ENCODE assay signal across 9 cellular contexts in genomic region chr15:59299919-59300617, GRCh38.
A peak's percentile ranks its signal among the peaks of the same experiment; 100 is the strongest.
DNase-seq lines count a peak whose midpoint lies in the region; ATAC-seq and TF ChIP-seq lines count a peak whose summit lies in the region.
"Had no signal": no experiment of that assay in that cellular context is flagged by ENCODE, and none has a peak within 500 bp of the region (broad histone marks: within the 10 kb centered on the region; RNA-seq: fewer than 3 reads in every experiment).

No MANE protein-coding gene starts in this region.

- TF ChIP-seq POLR2A in NB4 (IDR thresholded peaks at IDR 0.05; ENCODE audit: extremely low read depth, insufficient read length): no peak
- TF ChIP-seq POLR2A in suprapubic skin (IDR thresholded peaks at IDR 0.05): no peak

- no peak overlapping the region for H4K8ac ChIP-seq in neuronal stem cell (ENCODE audit: low read depth, low read length)

- TF ChIP-seq CTCF in HEK293 (tag by site-specific recombination; IDR thresholded peaks at IDR 0.05) (no peak), NB4 (IDR thresholded peaks at IDR 0.05; ENCODE audit: low read depth, low read length) (no peak), endodermal cell (conservative IDR thresholded peaks at IDR 0.05) (no peak), suprapubic skin (IDR thresholded peaks at IDR 0.05) (no peak)

- H3K4me1 ChIP-seq in HEK293 (ENCODE audit: control insufficient read depth, insufficient read depth, low read length) (peaks cover 14% of the 10 kb centered on the region), endodermal cell (ENCODE audit: control insufficient read depth, insufficient read depth, low read length) (no peaks in the 10 kb centered on the region), neuronal stem cell (ENCODE audit: control insufficient read depth in 2 of 2, insufficient read depth in 1 of 2, low read depth in 1 of 2, low read length in 2 of 2) (peaks cover 10 to 16% of the 10 kb centered on the region in 2 donors), suprapubic skin (peaks cover 41% of the 10 kb centered on the region)

- no peaks in the 10 kb centered on the region for H3K27me3 Mint-ChIP-seq in activated CD8-positive, alpha-beta T cell treated with anti-CD3 and anti-CD28 coated beads, Interleukin-2, amount 10 ng/mL, durations not matched to agents 7 days and 5 days (ENCODE audit: low read depth)
- no peaks in the 10 kb centered on the region for H3K27me3 Mint-ChIP-seq in endodermal cell (ENCODE audit: insufficient read depth)
- H3K27me3 Mint-ChIP-seq: brain had no signal

- H3K9ac ChIP-seq in endodermal cell (ENCODE audit: extremely low read depth, low read length, poor library complexity, severe bottlenecking) (no peak overlapping the region), neuronal stem cell (ENCODE audit: low read depth, low read length, poor library complexity) (peak overlapping the region; percentile 14)

- no peak overlapping the region for H2AK5ac ChIP-seq in neuronal stem cell (ENCODE audit: low read depth, low read length)

- H3K27ac ChIP-seq in HEK293 (ENCODE audit: extremely low read depth, low read depth, low read length) (no peak overlapping the region), endodermal cell (ENCODE audit: low read depth, low read length) (no peak overlapping the region), neuronal stem cell (replicated peaks; ENCODE audit: low read length) (no peak overlapping the region), suprapubic skin (peak overlapping the region; percentile 66)

- H3K9me3 Mint-ChIP-seq in activated CD8-positive, alpha-beta T cell treated with anti-CD3 and anti-CD28 coated beads, Interleukin-2, amount 10 ng/mL, durations not matched to agents 7 days and 5 days (ENCODE audit: insufficient read depth): no peaks in the 10 kb centered on the region
- H3K9me3 Mint-ChIP-seq in endodermal cell: no peaks in the 10 kb centered on the region

- TF ChIP-seq EP300 in suprapubic skin (IDR thresholded peaks at IDR 0.05): no peak

- no peak overlapping the region for H3K14ac ChIP-seq in neuronal stem cell (ENCODE audit: low read length)

- H3K27me3 ChIP-seq in endodermal cell (ENCODE audit: control insufficient read depth, insufficient read depth, low read length, poor library complexity, severe bottlenecking): no peaks in the 10 kb centered on the region
- H3K27me3 ChIP-seq in neuronal stem cell (ENCODE audit: control insufficient read depth in 3 of 3, insufficient read depth in 3 of 3, low read depth in 1 of 3, low read length in 3 of 3): no peaks in the 10 kb centered on the region
- no peaks in the 10 kb centered on the region for H3K27me3 ChIP-seq in suprapubic skin

- no peak overlapping the region for H3K18ac ChIP-seq in neuronal stem cell (ENCODE audit: low read length)

- H2BK12ac ChIP-seq in neuronal stem cell (ENCODE audit: low read length): no peak overlapping the region

- H3K4me1 Mint-ChIP-seq in activated CD8-positive, alpha-beta T cell treated with anti-CD3 and anti-CD28 coated beads, Interleukin-2, amount 10 ng/mL, durations not matched to agents 7 days and 5 days (ENCODE audit: low read depth): peaks cover 70% of the 10 kb centered on the region
- H3K4me1 Mint-ChIP-seq in endodermal cell: peaks cover 21% of the 10 kb centered on the region

- peak overlapping the region; percentile 88 for H3K27ac Mint-ChIP-seq in activated CD8-positive, alpha-beta T cell treated with anti-CD3 and anti-CD28 coated beads, Interleukin-2, amount 10 ng/mL, durations not matched to agents 7 days and 5 days
- peak overlapping the region; percentile 70 for H3K27ac Mint-ChIP-seq in endodermal cell

- H3K36me3 ChIP-seq in HEK293 (ENCODE audit: control insufficient read depth in 2 of 2, insufficient read depth in 1 of 2, low read length in 2 of 2) (no peaks in the 10 kb centered on the region), endodermal cell (ENCODE audit: control insufficient read depth, insufficient read depth, low read length) (no peaks in the 10 kb centered on the region), neuronal stem cell (replicated peaks in 1 of 2; ENCODE audit: control insufficient read depth in 2 of 2, insufficient read depth in 2 of 2, low read length in 2 of 2) (no peaks in the 10 kb centered on the region), suprapubic skin (no peaks in the 10 kb centered on the region)

- no peak overlapping the region for H2AFZ ChIP-seq in neuronal stem cell (ENCODE audit: low read length)

- H2BK120ac ChIP-seq in neuronal stem cell (ENCODE audit: low read depth, low read length): no peak overlapping the region

- no peak overlapping the region for H3K4me2 ChIP-seq in neuronal stem cell (ENCODE audit: insufficient read depth, low read length, poor library complexity, severe bottlenecking)

- peaks cover 35% of the 10 kb centered on the region for H3K36me3 Mint-ChIP-seq in activated CD8-positive, alpha-beta T cell treated with anti-CD3 and anti-CD28 coated beads, Interleukin-2, amount 10 ng/mL, durations not matched to agents 7 days and 5 days (ENCODE audit: low read depth)
- peaks cover 3% of the 10 kb centered on the region for H3K36me3 Mint-ChIP-seq in endodermal cell (ENCODE audit: low read depth)
- H3K36me3 Mint-ChIP-seq: brain had no signal

- H3K23ac ChIP-seq in neuronal stem cell (ENCODE audit: low read depth, low read length, poor library complexity): no peak overlapping the region

- no peaks in the 10 kb centered on the region for H3K9me3 ChIP-seq in HEK293 (ENCODE audit: control insufficient read depth, insufficient read depth, low read depth, low read length)
- H3K9me3 ChIP-seq in endodermal cell (ENCODE audit: control insufficient read depth, low read length): no peaks in the 10 kb centered on the region
- H3K9me3 ChIP-seq in neuronal stem cell (replicated peaks in 1 of 2; ENCODE audit: control insufficient read depth in 2 of 2, insufficient read depth in 1 of 2, low read depth in 1 of 2, low read length in 2 of 2): no peaks in the 10 kb centered on the region
- H3K9me3 ChIP-seq in suprapubic skin: no peaks in the 10 kb centered on the region

- DNase-seq in GM04504 (ENCODE audit: low read depth) (peak; percentile 97), NB4 (ENCODE audit: low read depth) (peak; percentile 95), endodermal cell (peak; percentile 35), neuronal stem cell (ENCODE audit: low spot score) (no peak), suprapubic skin (ENCODE audit: low spot score in 2 of 2) (peak; percentile 87 to 91), NCI-H2227 (lab: John Stamatoyannopoulos, UW; ENCODE audit: unreplicated experiment) (no peak)
- DNase-seq in activated CD8-positive, alpha-beta T cell treated with anti-CD3 and anti-CD28 coated beads, Interleukin-2, amount 10 ng/mL, durations not matched to agents 7 days and 5 days: peak; percentile 90

- H3K4me3 ChIP-seq in HEK293 (ENCODE audit: low read depth, low read length): no peak overlapping the region
- no peak overlapping the region for H3K4me3 ChIP-seq in NB4 (ENCODE audit: low read depth, low read length)
- H3K4me3 ChIP-seq in endodermal cell (ENCODE audit: low read length): no peak overlapping the region
- H3K4me3 ChIP-seq in neuronal stem cell (ENCODE audit: low read length in 2 of 2): no peak overlapping the region
- H3K4me3 ChIP-seq in suprapubic skin: no peak overlapping the region

- POLR2A ChIA-PET in HEK293 (lab: Yijun Ruan, JAX): interaction anchor here (1.3 kb wide), 1 partner anchor 73 kb away, joined by 3 read pairs; the partner anchor contains the start of gene MYO1E
- POLR2A ChIA-PET in activated CD8-positive, alpha-beta T cell treated with anti-CD3 and anti-CD28 coated beads, Interleukin-2, amount 10 ng/mL, durations not matched to agents 7 days and 5 days (lab: Charles Lee): interaction anchor here (0.6 to 1.3 kb wide), 4 partner anchors 9 to 110 kb away, joined by 3 to 4 read pairs (median 3); no protein-coding TSS in a partner anchor

- no peaks in the 10 kb centered on the region for H3K79me1 ChIP-seq in neuronal stem cell (ENCODE audit: low read depth, low read length)

- WGBS in endodermal cell (ENCODE audit: insufficient coverage in 1 of 2, insufficient read length in 1 of 2), 2 experiments: 90% methylated on average over 7 to 9 of the region's 9 CpGs
- whole genome bisulfite sequencing in neuronal stem cell (ENCODE audit: extremely low coverage in 2 of 2, insufficient read length in 2 of 2, insufficient replicate concordance in 1 of 2), 2 donors: no CpG with 5 or more reads among the region's 9 CpGs
- WGBS in suprapubic skin: 51% methylated on average over 9 of the region's 9 CpGs

- no peak overlapping the region for H2BK15ac ChIP-seq in neuronal stem cell (ENCODE audit: low read length)

- peak; percentile 96 for ATAC-seq in activated CD8-positive, alpha-beta T cell treated with anti-CD3 and anti-CD28 coated beads, Interleukin-2, amount 10 ng/mL, durations not matched to agents 7 days and 5 days

- no peak overlapping the region for H4K91ac ChIP-seq in neuronal stem cell (ENCODE audit: low read depth, low read length, poor library complexity)

- no peak overlapping the region for H2BK5ac ChIP-seq in neuronal stem cell (ENCODE audit: low read length)

- H3K4ac ChIP-seq in neuronal stem cell (ENCODE audit: low read length): no peak overlapping the region

- peak overlapping the region; percentile 59 for H3K4me3 Mint-ChIP-seq in activated CD8-positive, alpha-beta T cell treated with anti-CD3 and anti-CD28 coated beads, Interleukin-2, amount 10 ng/mL, durations not matched to agents 7 days and 5 days
- H3K4me3 Mint-ChIP-seq in endodermal cell: no peak overlapping the region
- H3K4me3 Mint-ChIP-seq: brain had no signal

- CTCF ChIA-PET in HEK293 (lab: Yijun Ruan, JAX): interaction anchor here (0.6 to 1.4 kb wide), 2 partner anchors 11 to 38 kb away, joined by 3 to 4 read pairs; no protein-coding TSS in a partner anchor
- CTCF ChIA-PET in activated CD8-positive, alpha-beta T cell treated with anti-CD3 and anti-CD28 coated beads, Interleukin-2, amount 10 ng/mL, durations not matched to agents 7 days and 5 days (lab: Charles Lee): interaction anchor here (0.6 to 3.6 kb wide), 13 partner anchors 9 to 391 kb away, joined by 3 to 27 read pairs (median 3); no protein-coding TSS in a partner anchor

TF ChIP-seq in HEK293, 187 proteins besides CTCF, POLR2A, EP300 and RAD21 (continues in another document):
- no peak for TF ChIP-seq IKZF3 (tag by site-specific recombination; IDR thresholded peaks at IDR 0.05)

Comparison
In these comparisons a context has a peak if more than half of its experiments do, and no peak if none do; other contexts are left out.
1. DNase-seq: peak in GM04504 (single experiment), NB4 (single experiment), activated CD8-positive, alpha-beta T cell treated with anti-CD3 and anti-CD28 coated beads, Interleukin-2, amount 10 ng/mL, durations not matched to agents 7 days and 5 days (single experiment), endodermal cell (single experiment) and suprapubic skin (2 of 2); none in neuronal stem cell (single experiment) and NCI-H2227 (single experiment).